1 cellular context compared by ENCODE assay signal in the genomic region with DNA sequence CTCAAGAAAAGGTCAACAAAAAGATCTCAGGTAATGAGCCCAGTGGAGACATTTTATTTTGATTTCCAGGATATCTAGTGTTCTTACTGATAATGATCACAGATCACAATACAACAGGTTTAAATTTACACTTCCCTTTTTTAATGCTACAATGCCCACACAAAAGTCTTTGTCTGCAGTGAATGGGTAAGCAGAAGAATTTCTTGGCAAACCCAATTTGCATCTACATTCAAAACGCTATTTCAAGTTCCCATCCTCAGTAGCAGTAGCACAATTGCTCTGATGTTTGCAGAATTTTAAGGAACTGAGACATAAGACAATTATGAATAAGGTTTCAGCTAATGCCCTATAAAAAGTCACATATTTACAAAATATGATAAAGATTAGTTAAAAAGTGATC.
TF ChIP-seq lines count a peak whose summit lies in the region.

No MANE protein-coding gene starts in this region.

TF ChIP-seq in GM12878, 131 proteins besides CTCF, POLR2A, EP300 and RAD21 (continued from another document and continues in another):
- TF ChIP-seq, protein P1, sequence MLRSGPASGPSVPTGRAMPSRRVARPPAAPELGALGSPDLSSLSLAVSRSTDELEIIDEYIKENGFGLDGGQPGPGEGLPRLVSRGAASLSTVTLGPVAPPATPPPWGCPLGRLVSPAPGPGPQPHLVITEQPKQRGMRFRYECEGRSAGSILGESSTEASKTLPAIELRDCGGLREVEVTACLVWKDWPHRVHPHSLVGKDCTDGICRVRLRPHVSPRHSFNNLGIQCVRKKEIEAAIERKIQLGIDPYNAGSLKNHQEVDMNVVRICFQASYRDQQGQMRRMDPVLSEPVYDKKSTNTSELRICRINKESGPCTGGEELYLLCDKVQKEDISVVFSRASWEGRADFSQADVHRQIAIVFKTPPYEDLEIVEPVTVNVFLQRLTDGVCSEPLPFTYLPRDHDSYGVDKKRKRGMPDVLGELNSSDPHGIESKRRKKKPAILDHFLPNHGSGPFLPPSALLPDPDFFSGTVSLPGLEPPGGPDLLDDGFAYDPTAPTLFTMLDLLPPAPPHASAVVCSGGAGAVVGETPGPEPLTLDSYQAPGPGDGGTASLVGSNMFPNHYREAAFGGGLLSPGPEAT (IDR thresholded peaks at IDR 0.05; ENCODE audit: low read depth) = peak; percentile 66; the same call in 1 of the 2 replicates
- TF ChIP-seq, protein P2, sequence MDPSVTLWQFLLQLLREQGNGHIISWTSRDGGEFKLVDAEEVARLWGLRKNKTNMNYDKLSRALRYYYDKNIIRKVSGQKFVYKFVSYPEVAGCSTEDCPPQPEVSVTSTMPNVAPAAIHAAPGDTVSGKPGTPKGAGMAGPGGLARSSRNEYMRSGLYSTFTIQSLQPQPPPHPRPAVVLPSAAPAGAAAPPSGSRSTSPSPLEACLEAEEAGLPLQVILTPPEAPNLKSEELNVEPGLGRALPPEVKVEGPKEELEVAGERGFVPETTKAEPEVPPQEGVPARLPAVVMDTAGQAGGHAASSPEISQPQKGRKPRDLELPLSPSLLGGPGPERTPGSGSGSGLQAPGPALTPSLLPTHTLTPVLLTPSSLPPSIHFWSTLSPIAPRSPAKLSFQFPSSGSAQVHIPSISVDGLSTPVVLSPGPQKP (IDR thresholded peaks at IDR 0.05; ENCODE audit: low read depth, low read length) = no peak
- TF ChIP-seq POLR2AphosphoS2 (IDR thresholded peaks at IDR 0.05; ENCODE audit: low read depth, low read length) (no peak), FOS (IDR thresholded peaks at IDR 0.05; ENCODE audit: borderline replicate concordance, extremely low read depth, insufficient read length) (no peak), CHD1 (IDR thresholded peaks at IDR 0.05; ENCODE audit: low read depth, low read length) (no peak), ZNF622 (IDR thresholded peaks at IDR 0.05) (no peak), ZNF274 (IDR thresholded peaks at IDR 0.05; ENCODE audit: insufficient read depth, insufficient read length) (no peak), PAX5 (IDR thresholded peaks at IDR 0.05; ENCODE audit: borderline replicate concordance, low read depth, low read length) (peak; percentile 25; the same call in 1 of the 2 replicates), HDAC6 (IDR thresholded peaks at IDR 0.05; ENCODE audit: unreplicated experiment) (no peak), HDAC2 (IDR thresholded peaks at IDR 0.05) (no peak), PML (IDR thresholded peaks at IDR 0.05; ENCODE audit: low read length) (no peak), SMAD5 (IDR thresholded peaks at IDR 0.05; ENCODE audit: low read depth) (no peak), LARP7 (IDR thresholded peaks at IDR 0.05) (no peak), KAT2A (conservative IDR thresholded peaks at IDR 0.05; ENCODE audit: control insufficient read depth, low read depth, low read length) (no peak), CBX5 (IDR thresholded peaks at IDR 0.05; ENCODE audit: low read depth) (no peak), ZZZ3 (IDR thresholded peaks at IDR 0.05; ENCODE audit: control insufficient read depth, insufficient read length, low read depth) (no peak), SREBF1 (IDR thresholded peaks at IDR 0.05; ENCODE audit: low read length) (no peak), ZNF384 (IDR thresholded peaks at IDR 0.05; ENCODE audit: borderline replicate concordance, low read depth, low read length) (no peak), ZNF24 (IDR thresholded peaks at IDR 0.05) (peak; percentile 63), SUPT20H (IDR thresholded peaks at IDR 0.05; ENCODE audit: borderline replicate concordance, control insufficient read depth, low read depth, low read length) (no peak), KDM1A (IDR thresholded peaks at IDR 0.05; ENCODE audit: borderline replicate concordance) (no peak), PAX8 (IDR thresholded peaks at IDR 0.05) (no peak), IKZF2 (IDR thresholded peaks at IDR 0.05) (peak; percentile 77 to 80; a peak in 2 of 4 replicates), ZBED1 (IDR thresholded peaks at IDR 0.05; ENCODE audit: borderline replicate concordance) (no peak), WRNIP1 (IDR thresholded peaks at IDR 0.05; ENCODE audit: borderline replicate concordance, low read depth, low read length) (no peak), CREM (IDR thresholded peaks at IDR 0.05; ENCODE audit: low read depth) (no peak), ESRRA (IDR thresholded peaks at IDR 0.05; ENCODE audit: low read length) (no peak), POLR2AphosphoS5 (IDR thresholded peaks at IDR 0.05; ENCODE audit: low read length) (no peak)
- TF ChIP-seq, protein P3, sequence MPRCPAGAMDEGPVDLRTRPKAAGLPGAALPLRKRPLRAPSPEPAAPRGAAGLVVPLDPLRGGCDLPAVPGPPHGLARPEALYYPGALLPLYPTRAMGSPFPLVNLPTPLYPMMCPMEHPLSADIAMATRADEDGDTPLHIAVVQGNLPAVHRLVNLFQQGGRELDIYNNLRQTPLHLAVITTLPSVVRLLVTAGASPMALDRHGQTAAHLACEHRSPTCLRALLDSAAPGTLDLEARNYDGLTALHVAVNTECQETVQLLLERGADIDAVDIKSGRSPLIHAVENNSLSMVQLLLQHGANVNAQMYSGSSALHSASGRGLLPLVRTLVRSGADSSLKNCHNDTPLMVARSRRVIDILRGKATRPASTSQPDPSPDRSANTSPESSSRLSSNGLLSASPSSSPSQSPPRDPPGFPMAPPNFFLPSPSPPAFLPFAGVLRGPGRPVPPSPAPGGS (IDR thresholded peaks at IDR 0.05; ENCODE audit: borderline replicate concordance, insufficient read depth, low read depth, low read length, poor library complexity, severe bottlenecking) = no peak
- TF ChIP-seq, protein P4, sequence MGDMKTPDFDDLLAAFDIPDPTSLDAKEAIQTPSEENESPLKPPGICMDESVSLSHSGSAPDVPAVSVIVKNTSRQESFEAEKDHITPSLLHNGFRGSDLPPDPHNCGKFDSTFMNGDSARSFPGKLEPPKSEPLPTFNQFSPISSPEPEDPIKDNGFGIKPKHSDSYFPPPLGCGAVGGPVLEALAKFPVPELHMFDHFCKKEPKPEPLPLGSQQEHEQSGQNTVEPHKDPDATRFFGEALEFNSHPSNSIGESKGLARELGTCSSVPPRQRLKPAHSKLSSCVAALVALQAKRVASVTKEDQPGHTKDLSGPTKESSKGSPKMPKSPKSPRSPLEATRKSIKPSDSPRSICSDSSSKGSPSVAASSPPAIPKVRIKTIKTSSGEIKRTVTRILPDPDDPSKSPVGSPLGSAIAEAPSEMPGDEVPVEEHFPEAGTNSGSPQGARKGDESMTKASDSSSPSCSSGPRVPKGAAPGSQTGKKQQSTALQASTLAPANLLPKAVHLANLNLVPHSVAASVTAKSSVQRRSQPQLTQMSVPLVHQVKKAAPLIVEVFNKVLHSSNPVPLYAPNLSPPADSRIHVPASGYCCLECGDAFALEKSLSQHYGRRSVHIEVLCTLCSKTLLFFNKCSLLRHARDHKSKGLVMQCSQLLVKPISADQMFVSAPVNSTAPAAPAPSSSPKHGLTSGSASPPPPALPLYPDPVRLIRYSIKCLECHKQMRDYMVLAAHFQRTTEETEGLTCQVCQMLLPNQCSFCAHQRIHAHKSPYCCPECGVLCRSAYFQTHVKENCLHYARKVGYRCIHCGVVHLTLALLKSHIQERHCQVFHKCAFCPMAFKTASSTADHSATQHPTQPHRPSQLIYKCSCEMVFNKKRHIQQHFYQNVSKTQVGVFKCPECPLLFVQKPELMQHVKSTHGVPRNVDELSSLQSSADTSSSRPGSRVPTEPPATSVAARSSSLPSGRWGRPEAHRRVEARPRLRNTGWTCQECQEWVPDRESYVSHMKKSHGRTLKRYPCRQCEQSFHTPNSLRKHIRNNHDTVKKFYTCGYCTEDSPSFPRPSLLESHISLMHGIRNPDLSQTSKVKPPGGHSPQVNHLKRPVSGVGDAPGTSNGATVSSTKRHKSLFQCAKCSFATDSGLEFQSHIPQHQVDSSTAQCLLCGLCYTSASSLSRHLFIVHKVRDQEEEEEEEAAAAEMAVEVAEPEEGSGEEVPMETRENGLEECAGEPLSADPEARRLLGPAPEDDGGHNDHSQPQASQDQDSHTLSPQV (IDR thresholded peaks at IDR 0.05) = no peak
- TF ChIP-seq, protein P5, sequence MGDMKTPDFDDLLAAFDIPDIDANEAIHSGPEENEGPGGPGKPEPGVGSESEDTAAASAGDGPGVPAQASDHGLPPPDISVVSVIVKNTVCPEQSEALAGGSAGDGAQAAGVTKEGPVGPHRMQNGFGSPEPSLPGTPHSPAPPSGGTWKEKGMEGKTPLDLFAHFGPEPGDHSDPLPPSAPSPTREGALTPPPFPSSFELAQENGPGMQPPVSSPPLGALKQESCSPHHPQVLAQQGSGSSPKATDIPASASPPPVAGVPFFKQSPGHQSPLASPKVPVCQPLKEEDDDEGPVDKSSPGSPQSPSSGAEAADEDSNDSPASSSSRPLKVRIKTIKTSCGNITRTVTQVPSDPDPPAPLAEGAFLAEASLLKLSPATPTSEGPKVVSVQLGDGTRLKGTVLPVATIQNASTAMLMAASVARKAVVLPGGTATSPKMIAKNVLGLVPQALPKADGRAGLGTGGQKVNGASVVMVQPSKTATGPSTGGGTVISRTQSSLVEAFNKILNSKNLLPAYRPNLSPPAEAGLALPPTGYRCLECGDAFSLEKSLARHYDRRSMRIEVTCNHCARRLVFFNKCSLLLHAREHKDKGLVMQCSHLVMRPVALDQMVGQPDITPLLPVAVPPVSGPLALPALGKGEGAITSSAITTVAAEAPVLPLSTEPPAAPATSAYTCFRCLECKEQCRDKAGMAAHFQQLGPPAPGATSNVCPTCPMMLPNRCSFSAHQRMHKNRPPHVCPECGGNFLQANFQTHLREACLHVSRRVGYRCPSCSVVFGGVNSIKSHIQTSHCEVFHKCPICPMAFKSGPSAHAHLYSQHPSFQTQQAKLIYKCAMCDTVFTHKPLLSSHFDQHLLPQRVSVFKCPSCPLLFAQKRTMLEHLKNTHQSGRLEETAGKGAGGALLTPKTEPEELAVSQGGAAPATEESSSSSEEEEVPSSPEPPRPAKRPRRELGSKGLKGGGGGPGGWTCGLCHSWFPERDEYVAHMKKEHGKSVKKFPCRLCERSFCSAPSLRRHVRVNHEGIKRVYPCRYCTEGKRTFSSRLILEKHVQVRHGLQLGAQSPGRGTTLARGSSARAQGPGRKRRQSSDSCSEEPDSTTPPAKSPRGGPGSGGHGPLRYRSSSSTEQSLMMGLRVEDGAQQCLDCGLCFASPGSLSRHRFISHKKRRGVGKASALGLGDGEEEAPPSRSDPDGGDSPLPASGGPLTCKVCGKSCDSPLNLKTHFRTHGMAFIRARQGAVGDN (IDR thresholded peaks at IDR 0.05) = no peak
- TF ChIP-seq, protein P6, sequence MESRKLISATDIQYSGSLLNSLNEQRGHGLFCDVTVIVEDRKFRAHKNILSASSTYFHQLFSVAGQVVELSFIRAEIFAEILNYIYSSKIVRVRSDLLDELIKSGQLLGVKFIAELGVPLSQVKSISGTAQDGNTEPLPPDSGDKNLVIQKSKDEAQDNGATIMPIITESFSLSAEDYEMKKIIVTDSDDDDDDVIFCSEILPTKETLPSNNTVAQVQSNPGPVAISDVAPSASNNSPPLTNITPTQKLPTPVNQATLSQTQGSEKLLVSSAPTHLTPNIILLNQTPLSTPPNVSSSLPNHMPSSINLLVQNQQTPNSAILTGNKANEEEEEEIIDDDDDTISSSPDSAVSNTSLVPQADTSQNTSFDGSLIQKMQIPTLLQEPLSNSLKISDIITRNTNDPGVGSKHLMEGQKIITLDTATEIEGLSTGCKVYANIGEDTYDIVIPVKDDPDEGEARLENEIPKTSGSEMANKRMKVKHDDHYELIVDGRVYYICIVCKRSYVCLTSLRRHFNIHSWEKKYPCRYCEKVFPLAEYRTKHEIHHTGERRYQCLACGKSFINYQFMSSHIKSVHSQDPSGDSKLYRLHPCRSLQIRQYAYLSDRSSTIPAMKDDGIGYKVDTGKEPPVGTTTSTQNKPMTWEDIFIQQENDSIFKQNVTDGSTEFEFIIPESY (IDR thresholded peaks at IDR 0.05) = no peak
- TF ChIP-seq, protein P7, sequence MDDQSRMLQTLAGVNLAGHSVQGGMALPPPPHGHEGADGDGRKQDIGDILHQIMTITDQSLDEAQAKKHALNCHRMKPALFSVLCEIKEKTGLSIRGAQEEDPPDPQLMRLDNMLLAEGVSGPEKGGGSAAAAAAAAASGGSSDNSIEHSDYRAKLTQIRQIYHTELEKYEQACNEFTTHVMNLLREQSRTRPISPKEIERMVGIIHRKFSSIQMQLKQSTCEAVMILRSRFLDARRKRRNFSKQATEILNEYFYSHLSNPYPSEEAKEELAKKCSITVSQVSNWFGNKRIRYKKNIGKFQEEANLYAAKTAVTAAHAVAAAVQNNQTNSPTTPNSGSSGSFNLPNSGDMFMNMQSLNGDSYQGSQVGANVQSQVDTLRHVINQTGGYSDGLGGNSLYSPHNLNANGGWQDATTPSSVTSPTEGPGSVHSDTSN (IDR thresholded peaks at IDR 0.05; ENCODE audit: insufficient replicate concordance, low read depth, low read length) = no peak
- TF ChIP-seq, protein P8, sequence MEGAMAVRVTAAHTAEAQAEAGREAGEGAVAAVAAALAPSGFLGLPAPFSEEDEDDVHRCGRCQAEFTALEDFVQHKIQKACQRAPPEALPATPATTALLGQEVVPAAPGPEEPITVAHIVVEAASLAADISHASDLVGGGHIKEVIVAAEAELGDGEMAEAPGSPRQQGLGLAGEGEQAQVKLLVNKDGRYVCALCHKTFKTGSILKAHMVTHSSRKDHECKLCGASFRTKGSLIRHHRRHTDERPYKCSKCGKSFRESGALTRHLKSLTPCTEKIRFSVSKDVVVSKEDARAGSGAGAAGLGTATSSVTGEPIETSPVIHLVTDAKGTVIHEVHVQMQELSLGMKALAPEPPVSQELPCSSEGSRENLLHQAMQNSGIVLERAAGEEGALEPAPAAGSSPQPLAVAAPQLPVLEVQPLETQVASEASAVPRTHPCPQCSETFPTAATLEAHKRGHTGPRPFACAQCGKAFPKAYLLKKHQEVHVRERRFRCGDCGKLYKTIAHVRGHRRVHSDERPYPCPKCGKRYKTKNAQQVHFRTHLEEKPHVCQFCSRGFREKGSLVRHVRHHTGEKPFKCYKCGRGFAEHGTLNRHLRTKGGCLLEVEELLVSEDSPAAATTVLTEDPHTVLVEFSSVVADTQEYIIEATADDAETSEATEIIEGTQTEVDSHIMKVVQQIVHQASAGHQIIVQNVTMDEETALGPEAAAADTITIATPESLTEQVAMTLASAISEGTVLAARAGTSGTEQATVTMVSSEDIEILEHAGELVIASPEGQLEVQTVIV (IDR thresholded peaks at IDR 0.05; ENCODE audit: borderline replicate concordance, partially characterized antibody) = no peak
- TF ChIP-seq, protein P9, sequence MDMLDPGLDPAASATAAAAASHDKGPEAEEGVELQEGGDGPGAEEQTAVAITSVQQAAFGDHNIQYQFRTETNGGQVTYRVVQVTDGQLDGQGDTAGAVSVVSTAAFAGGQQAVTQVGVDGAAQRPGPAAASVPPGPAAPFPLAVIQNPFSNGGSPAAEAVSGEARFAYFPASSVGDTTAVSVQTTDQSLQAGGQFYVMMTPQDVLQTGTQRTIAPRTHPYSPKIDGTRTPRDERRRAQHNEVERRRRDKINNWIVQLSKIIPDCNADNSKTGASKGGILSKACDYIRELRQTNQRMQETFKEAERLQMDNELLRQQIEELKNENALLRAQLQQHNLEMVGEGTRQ (IDR thresholded peaks at IDR 0.05; ENCODE audit: borderline replicate concordance, low read depth, low read length) = no peak
- TF ChIP-seq, protein P10, sequence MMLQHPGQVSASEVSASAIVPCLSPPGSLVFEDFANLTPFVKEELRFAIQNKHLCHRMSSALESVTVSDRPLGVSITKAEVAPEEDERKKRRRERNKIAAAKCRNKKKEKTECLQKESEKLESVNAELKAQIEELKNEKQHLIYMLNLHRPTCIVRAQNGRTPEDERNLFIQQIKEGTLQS (IDR thresholded peaks at IDR 0.05; ENCODE audit: borderline replicate concordance, extremely low read depth, low read depth, low read length) = no peak
